In the genomic region with DNA sequence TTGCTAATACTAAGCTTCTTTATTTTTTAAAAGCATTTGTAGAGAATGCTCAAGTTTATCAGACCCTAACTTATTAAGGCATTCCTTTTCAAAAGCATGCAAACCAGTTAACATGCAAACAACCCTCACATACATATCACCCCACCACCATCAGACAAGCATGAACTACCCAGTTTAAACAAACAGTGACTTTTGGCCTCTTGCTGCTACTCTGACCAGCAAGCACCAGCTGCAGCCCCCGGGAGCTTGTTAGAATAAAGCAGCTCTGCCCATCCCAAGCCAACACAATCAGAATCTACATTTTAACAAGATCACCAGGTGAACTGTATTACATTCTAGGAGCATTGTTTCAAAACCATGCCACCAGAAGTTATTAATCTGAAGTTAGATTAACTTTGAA, we compare ENCODE assay signal across 19 cellular contexts. TPM values are rescaled to one million over a fixed set of nuclear protein-coding genes. Genes with fewer than 3 reads are reported as not detected.
DNase-seq lines count a peak whose midpoint lies in the region; ATAC-seq and TF ChIP-seq lines count a peak whose summit lies in the region.
"Had no signal": no experiment of that assay in that cellular context is flagged by ENCODE, and none has a peak within 500 bp of the region (broad histone marks: within the 10 kb centered on the region; RNA-seq: fewer than 3 reads in every experiment).

No MANE protein-coding gene starts in this region.

- H3K36me3 ChIP-seq in GM23338 (ENCODE audit: insufficient read depth), result no peaks in the 10 kb centered on the region
- no peaks in the 10 kb centered on the region for H3K36me3 ChIP-seq in IMR-90 (ENCODE audit: control insufficient read depth, insufficient read depth, low read length)
- H3K36me3 ChIP-seq in fibroblast of lung (ENCODE audit: control insufficient read depth, insufficient read depth, low read length), result no peaks in the 10 kb centered on the region
- H3K36me3 ChIP-seq in breast epithelium, result no peaks in the 10 kb centered on the region

- no peaks in the 10 kb centered on the region for H3K36me3 Mint-ChIP-seq in GM23338 (ENCODE audit: low read depth)
- H3K36me3 Mint-ChIP-seq in nephron progenitor cell (ENCODE audit: low read depth), result no peaks in the 10 kb centered on the region

- H2BK5ac ChIP-seq in IMR-90 (ENCODE audit: low read depth, low read length, poor library complexity, severe bottlenecking), result peak overlapping the region; percentile 33

- H3K27me3 Mint-ChIP-seq in GM23338 (ENCODE audit: insufficient read depth, low read depth, poor library complexity) (no peaks in the 10 kb centered on the region), nephron progenitor cell (ENCODE audit: low read depth, poor library complexity) (peaks cover 6% of the 10 kb centered on the region)

- peak overlapping the region; percentile 88 for H2BK20ac ChIP-seq in IMR-90 (ENCODE audit: low read depth, low read length)

- H3K9ac ChIP-seq in IMR-90 (ENCODE audit: low read depth, low read length), result no peak overlapping the region
- H3K9ac ChIP-seq in fibroblast of lung (ENCODE audit: insufficient read depth, low read length), result no peak overlapping the region

- no peaks in the 10 kb centered on the region for H4K20me1 ChIP-seq in GM23338 (replicated peaks; ENCODE audit: insufficient read depth)
- no peaks in the 10 kb centered on the region for H4K20me1 ChIP-seq in IMR-90 (ENCODE audit: insufficient read depth, low read length)
- no peaks in the 10 kb centered on the region for H4K20me1 ChIP-seq in fibroblast of lung (ENCODE audit: control insufficient read depth, extremely low read depth, insufficient read depth, low read length)

- H3K27ac Mint-ChIP-seq in GM23338 (peak overlapping the region; percentile 74), nephron progenitor cell (peak overlapping the region; percentile 54)

- no peak overlapping the region for H3K18ac ChIP-seq in IMR-90 (ENCODE audit: low read depth, low read length)

- DNase-seq in GM23338 (ENCODE audit: low spot score) (no peak), IMR-90 (peak; percentile 54), fibroblast of lung (ENCODE audit: low read depth in 2 of 2) (peak in 1 of 2 donors; percentile 64), nephron progenitor cell (no peak), breast epithelium (ENCODE audit: low spot score in 2 of 2) (no peak), GM13976 (ENCODE audit: low spot score) (no peak)
- no peak for DNase-seq in stimulated activated CD4-positive, alpha-beta T cell treated with anti-CD3 and anti-CD28 coated beads, Interleukin-2, amount 100 ng/mL, for 48 hours
- DNase-seq: ACHN, AML-193, DMS79, NCI-H1417, NCI-H187 treated with DMSO at 0.1 percent for 48 hours, NCI-H226, NCI-H524, Right ventricle myocardium superior had no signal

- no peak overlapping the region; the same call in 1 of the 2 replicates for H3K56ac ChIP-seq in IMR-90 (ENCODE audit: extremely low read depth, insufficient read depth, low read length)

- intact Hi-C loops in IMR-90 (cut with micrococcal nuclease), result no loop called here
- intact Hi-C loops in breast epithelium (cut with DNase I; ENCODE audit: low total_unique reads), result loop anchor here (10.0 kb wide), 1 partner anchor 1808 kb away; no protein-coding TSS in a partner anchor

- CTCF ChIA-PET in IMR-90 (lab: Yijun Ruan, JAX), result no interaction called here

- no peak overlapping the region for H2AK5ac ChIP-seq in IMR-90 (ENCODE audit: low read depth, low read length)

- H4K8ac ChIP-seq in IMR-90 (ENCODE audit: low read depth in 2 of 2, low read length in 2 of 2), result no peak overlapping the region

- no peaks in the 10 kb centered on the region for H3K9me2 ChIP-seq in GM23338 (ENCODE audit: insufficient read depth)

- H4K91ac ChIP-seq in IMR-90 (ENCODE audit: insufficient read depth, low read depth, low read length), result peak overlapping the region; percentile 38; the same call in 1 of the 2 replicates

- POLR2A ChIA-PET in IMR-90 (lab: Charles Lee; ENCODE audit: unreplicated experiment), result interaction anchor here (0.6 to 0.7 kb wide), 3 partner anchors 9 to 77 kb away, joined by 3 to 4 read pairs (median 3); no protein-coding TSS in a partner anchor

- H3K27me3 ChIP-seq in GM23338 (ENCODE audit: insufficient read depth) (no peaks in the 10 kb centered on the region), IMR-90 (ENCODE audit: control insufficient read depth, insufficient read depth, low read length) (no peaks in the 10 kb centered on the region), fibroblast of lung (ENCODE audit: control insufficient read depth, insufficient read depth, low read length) (no peaks in the 10 kb centered on the region), breast epithelium (no peaks in the 10 kb centered on the region)

- peak overlapping the region; percentile 24; the same call in 1 of the 2 replicates for H3K4ac ChIP-seq in IMR-90 (ENCODE audit: low read depth, low read length)

- no peak for TF ChIP-seq POLR2A in IMR-90 (IDR thresholded peaks at IDR 0.05; ENCODE audit: low read depth, low read length)
- no peak for TF ChIP-seq POLR2A in breast epithelium (IDR thresholded peaks at IDR 0.05)

- TF ChIP-seq CTCF in GM23338 (conservative IDR thresholded peaks at IDR 0.05; ENCODE audit: low read depth in 2 of 2) (no peak), IMR-90 (conservative IDR thresholded peaks at IDR 0.05; ENCODE audit: low read depth, low read length) (no peak), fibroblast of lung (conservative IDR thresholded peaks at IDR 0.05 in 1 of 2, IDR thresholded peaks at IDR 0.05 in 1 of 2; ENCODE audit: low read depth in 1 of 2, low read length in 2 of 2) (no peak), nephron progenitor cell (IDR thresholded peaks at IDR 0.05) (no peak), breast epithelium (IDR thresholded peaks at IDR 0.05) (no peak), GM13976 (IDR thresholded peaks at IDR 0.05; ENCODE audit: borderline replicate concordance, control extremely low read depth, extremely low read depth, insufficient read depth, missing control alignments) (no peak)

- H3F3A ChIP-seq in GM23338 (replicated peaks; ENCODE audit: low read depth), result 0 out of 2 replicates have a peak, but pooled peaks cover 3% of the 10 kb centered on the region

- WGBS in IMR-90 (ENCODE audit: extremely low coverage in 2 of 2, insufficient read length in 1 of 2), 2 experiments, result no CpG with 5 or more reads among the region's 1 CpG

- ATAC-seq in GM23338 (peak; percentile 48), IMR-90 (ENCODE audit: low read depth) (peak; percentile 62), GM18498 (IDR thresholded peaks at IDR 0.05; ENCODE audit: unreplicated experiment) (no peak)
- ATAC-seq: HCT116 had no signal

- H3K9me1 ChIP-seq in IMR-90 (ENCODE audit: insufficient read depth, low read length), result peaks cover 10% of the 10 kb centered on the region

- H2BK15ac ChIP-seq in IMR-90 (ENCODE audit: low read depth, low read length), result 0 out of 3 replicates have a peak overlapping the region, but pooled peaks have one; percentile 11

- no peak overlapping the region for H2AK9ac ChIP-seq in IMR-90 (replicated peaks; ENCODE audit: low read depth, low read length, poor library complexity)

- H3K79me1 ChIP-seq in IMR-90 (ENCODE audit: low read depth in 1 of 2, low read length in 2 of 2), result peaks cover 0 to 15% of the 10 kb centered on the region in 2 experiments; a peak in 2 of 4 replicates

- H3K9me3 Mint-ChIP-seq in GM23338, result no peaks in the 10 kb centered on the region
- H3K9me3 Mint-ChIP-seq in nephron progenitor cell, result no peaks in the 10 kb centered on the region

- H2AFZ ChIP-seq in GM23338, result peak overlapping the region; percentile 18; the same call in 1 of the 2 replicates
- no peak overlapping the region for H2AFZ ChIP-seq in IMR-90 (replicated peaks; ENCODE audit: low read length, poor library complexity)
- no peak overlapping the region for H2AFZ ChIP-seq in fibroblast of lung (ENCODE audit: low read length)

- H3K4me2 ChIP-seq in GM23338 (no peak overlapping the region), IMR-90 (ENCODE audit: low read depth, low read length) (peak overlapping the region; percentile 1; the same call in 1 of the 2 replicates), fibroblast of lung (ENCODE audit: extremely low read depth, insufficient read depth, low read length) (peak overlapping the region; percentile 30)

- H3K9me3 ChIP-seq in IMR-90 (ENCODE audit: control insufficient read depth, insufficient read depth, low read length), result no peaks in the 10 kb centered on the region
- H3K9me3 ChIP-seq in fibroblast of lung (ENCODE audit: control insufficient read depth, insufficient read depth, low read depth, low read length), result no peaks in the 10 kb centered on the region
- no peaks in the 10 kb centered on the region for H3K9me3 ChIP-seq in breast epithelium

- H3K27ac ChIP-seq in GM23338 (ENCODE audit: low read depth) (no peak overlapping the region), IMR-90 (ENCODE audit: insufficient read depth, low read length) (no peak overlapping the region), fibroblast of lung (ENCODE audit: insufficient read depth, low read length) (no peak overlapping the region), breast epithelium (no peak overlapping the region)
- H3K27ac ChIP-seq: C4-2B, SK-N-MC had no signal

- H3K23ac ChIP-seq in IMR-90 (ENCODE audit: low read depth, low read length), result no peak overlapping the region

- no TSS peak for BruUV-seq in IMR-90 (replicated peaks; lab: Mats Ljungman, UMichigan)

- dilution Hi-C loops in IMR-90 (cut with HindIII; ENCODE audit: low sequenced_read_pairs, unreplicated experiment), result no loop called here

- H3K79me2 ChIP-seq in GM23338 (replicated peaks; ENCODE audit: insufficient read depth), result no peaks in the 10 kb centered on the region
- no peaks in the 10 kb centered on the region for H3K79me2 ChIP-seq in fibroblast of lung (ENCODE audit: control insufficient read depth, insufficient read depth, low read length)

- in situ Hi-C loops in IMR-90 (cut with MboI; ENCODE audit: low sequenced_read_pairs), result no loop called here
- in situ Hi-C loops in GM13976 (cut with MboI; ENCODE audit: low sequenced_read_pairs, unreplicated experiment), result no loop called here

- peaks cover 6% of the 10 kb centered on the region for H3K4me1 ChIP-seq in GM23338 (ENCODE audit: insufficient read depth)
- H3K4me1 ChIP-seq in IMR-90 (ENCODE audit: control insufficient read depth, insufficient read depth, low read length), result peaks cover 14% of the 10 kb centered on the region
- peaks cover 5% of the 10 kb centered on the region for H3K4me1 ChIP-seq in fibroblast of lung (ENCODE audit: control insufficient read depth, extremely low read depth, insufficient read depth, low read length)
- no peaks in the 10 kb centered on the region for H3K4me1 ChIP-seq in breast epithelium

- H2BK120ac ChIP-seq in IMR-90 (ENCODE audit: low read depth, low read length), result peak overlapping the region; percentile 83

- H3K4me3 Mint-ChIP-seq in GM23338 (no peak overlapping the region; the same call in 2 of the 3 replicates), nephron progenitor cell (no peak overlapping the region)

- H3K14ac ChIP-seq in IMR-90 (replicated peaks; ENCODE audit: low read depth, low read length), result peak overlapping the region; percentile 38; the same call in 1 of the 2 replicates

- no peak overlapping the region for H3K4me3 ChIP-seq in GM23338
- no peak overlapping the region for H3K4me3 ChIP-seq in IMR-90 (ENCODE audit: insufficient read depth, low read depth, low read length)
- no peak overlapping the region for H3K4me3 ChIP-seq in fibroblast of lung (replicated peaks in 1 of 4; ENCODE audit: control extremely low read depth in 1 of 4, insufficient read depth in 1 of 4, low read depth in 3 of 4, low read length in 4 of 4)
- no peak overlapping the region for H3K4me3 ChIP-seq in breast epithelium
- H3K4me3 ChIP-seq: SK-N-MC had no signal

- TF ChIP-seq RAD21 in IMR-90 (IDR thresholded peaks at IDR 0.05; ENCODE audit: low read length), result no peak

- peaks cover 10% of the 10 kb centered on the region for H3K4me1 Mint-ChIP-seq in GM23338
- peaks cover 11% of the 10 kb centered on the region for H3K4me1 Mint-ChIP-seq in nephron progenitor cell

- no peak overlapping the region; the same call in 1 of the 2 replicates for H4K5ac ChIP-seq in IMR-90 (ENCODE audit: low read depth, low read length)

RNA-seq across cellular contexts. Expression of gene NUP153, which starts 5.8 kb away (rescaled TPM):
- total RNA-seq in GM23338 (2014; rRNA removed; shearing (Covaris generic)), result 88.4 and 89.6 TPM in 2 replicates
- polyA plus RNA-seq in GM23338 (2016; fragmentation: Nextera tagmentation; extraction: Ambion mirVana), result 22.0 and 23.8 TPM in 2 replicates
- total RNA-seq in IMR-90 (2012; rRNA removed), result 37.5 and 39.4 TPM in 2 replicates
- polyA plus RNA-seq in IMR-90 (2012; rRNA removed), result 17.2 and 17.5 TPM in 2 replicates
- 3.9 and 4.4 TPM in 2 replicates for polyA plus RNA-seq in IMR-90 (2012; cell fraction: cytosol; rRNA removed)
- polyA plus RNA-seq in IMR-90 (2012; cell fraction: nucleus; rRNA removed; ENCODE audit: low replicate concordance), result 9.2 and 32.3 TPM in 2 replicates
- total RNA-seq in fibroblast of lung, result 19.0 and 22.0 TPM in 2 replicates
- polyA plus RNA-seq in fibroblast of lung, result 27.7 and 34.5 TPM in 2 replicates
- polyA plus RNA-seq in fibroblast of lung (2012), result 16.7 and 20.4 TPM in 2 replicates
- 17.7 and 35.0 TPM in 2 replicates for polyA minus RNA-seq in fibroblast of lung (ENCODE audit: low replicate concordance)
- 10 to 100 TPM; 34.1 to 61.2 (median 38.3) TPM for total RNA-seq in breast epithelium
